Comparison of ENCODE assay signal across 9 cellular contexts in the genomic region with DNA sequence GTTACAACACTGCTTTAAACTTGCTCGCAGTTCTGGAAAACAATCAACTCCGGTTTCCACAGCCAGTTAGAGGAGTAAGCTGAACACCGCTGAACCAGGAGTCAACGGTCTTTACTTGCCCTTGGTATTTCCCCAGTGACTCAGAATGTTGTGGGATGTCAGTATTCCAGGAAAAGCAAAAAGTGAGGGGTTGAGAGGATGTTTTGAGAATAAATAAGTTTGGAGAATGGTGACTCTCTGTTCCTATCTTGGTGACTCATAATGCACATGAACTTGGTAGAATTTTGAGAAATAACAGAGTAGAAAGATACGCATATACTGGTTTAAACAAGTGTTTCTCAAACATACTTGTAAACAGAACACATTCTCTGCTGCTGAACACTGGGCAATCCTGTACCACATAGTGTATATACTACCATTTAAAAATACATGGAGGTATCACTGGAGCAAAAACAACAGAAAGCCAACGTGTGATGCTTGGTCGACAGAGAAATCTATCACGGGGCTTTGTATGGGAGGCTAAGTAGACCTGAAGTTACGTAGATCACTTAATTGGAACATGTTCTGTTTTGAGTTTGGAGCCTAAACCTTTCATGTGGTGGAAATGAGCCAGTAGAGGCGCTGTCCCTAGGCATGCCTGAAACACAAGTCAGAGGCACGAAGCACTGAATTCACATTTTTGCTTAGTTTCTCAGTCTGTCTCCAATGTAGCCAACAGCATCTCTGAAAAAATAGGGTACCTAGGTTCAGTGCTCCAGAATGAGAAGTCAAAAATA.
DNase-seq lines count a peak whose midpoint lies in the region; ATAC-seq and TF ChIP-seq lines count a peak whose summit lies in the region.
"Had no signal": no experiment of that assay in that cellular context is flagged by ENCODE, and none has a peak within 500 bp of the region (broad histone marks: within the 10 kb centered on the region; RNA-seq: fewer than 3 reads in every experiment).

No MANE protein-coding gene starts in this region.

- WGBS in endodermal cell (ENCODE audit: insufficient coverage in 1 of 2, insufficient read length in 1 of 2), 2 experiments: 84 to 88% methylated on average over 10 to 11 of the region's 11 CpGs

- no peaks in the 10 kb centered on the region for H3K4me1 ChIP-seq in endodermal cell (ENCODE audit: control insufficient read depth, insufficient read depth, low read length)

- no peaks in the 10 kb centered on the region for H3K9me3 ChIP-seq in endodermal cell (ENCODE audit: control insufficient read depth, low read length)
- no peaks in the 10 kb centered on the region for H3K9me3 ChIP-seq in T-helper 17 cell (ENCODE audit: control insufficient read depth, low read length, poor library complexity, severe bottlenecking)

- no peak overlapping the region for H3K4me3 Mint-ChIP-seq in endodermal cell
- no peak overlapping the region for H3K4me3 Mint-ChIP-seq in T-helper 17 cell

- H3K36me3 ChIP-seq in endodermal cell (ENCODE audit: control insufficient read depth, insufficient read depth, low read length): no peaks in the 10 kb centered on the region

- DNase-seq in Ammon's horn (ENCODE audit: low spot score) (peak; percentile 12), NCI-H226 (peak; percentile 97), endodermal cell (peak; percentile 72), myocyte (ENCODE audit: low read depth) (peak; percentile 77), T-helper 17 cell (no peak), GM13976 (ENCODE audit: low spot score) (no peak)
- no peak for DNase-seq in stimulated activated naive CD4-positive, alpha-beta T cell treated with Interleukin-2 at 50 U/mL for 16 hours (lab: John Stamatoyannopoulos, UW)
- DNase-seq: MM.1S had no signal

- H3K9me3 Mint-ChIP-seq in endodermal cell: no peaks in the 10 kb centered on the region

- peak; percentile 70 for TF ChIP-seq CTCF in endodermal cell (conservative IDR thresholded peaks at IDR 0.05)
- TF ChIP-seq CTCF in GM13976 (IDR thresholded peaks at IDR 0.05; ENCODE audit: borderline replicate concordance, control extremely low read depth, extremely low read depth, insufficient read depth, missing control alignments): no peak

- no peak overlapping the region for H3K27ac ChIP-seq in endodermal cell (ENCODE audit: low read depth, low read length)

- H3K27me3 Mint-ChIP-seq in endodermal cell (ENCODE audit: insufficient read depth) (no peaks in the 10 kb centered on the region), T-helper 17 cell (peaks cover 19% of the 10 kb centered on the region)

- H3K4me3 ChIP-seq in endodermal cell (ENCODE audit: low read length): no peak overlapping the region

- ATAC-seq in T-helper 17 cell (no peak), GM19395 (IDR thresholded peaks at IDR 0.05; ENCODE audit: unreplicated experiment) (no peak)

- no peaks in the 10 kb centered on the region for H3K27me3 ChIP-seq in endodermal cell (ENCODE audit: control insufficient read depth, insufficient read depth, low read length, poor library complexity, severe bottlenecking)

- H3K4me1 Mint-ChIP-seq in endodermal cell: peaks cover 15% of the 10 kb centered on the region
- no peaks in the 10 kb centered on the region for H3K4me1 Mint-ChIP-seq in T-helper 17 cell

- no peak overlapping the region for H3K9ac ChIP-seq in endodermal cell (ENCODE audit: extremely low read depth, low read length, poor library complexity, severe bottlenecking)

- peaks cover 4% of the 10 kb centered on the region for H3K36me3 Mint-ChIP-seq in endodermal cell (ENCODE audit: low read depth)
- H3K36me3 Mint-ChIP-seq in T-helper 17 cell (ENCODE audit: low read depth): no peaks in the 10 kb centered on the region

- in situ Hi-C loops in GM13976 (cut with MboI; ENCODE audit: low sequenced_read_pairs, unreplicated experiment): no loop called here

- H3K27ac Mint-ChIP-seq in endodermal cell (no peak overlapping the region), T-helper 17 cell (no peak overlapping the region)

Comparison
In these comparisons a context has a peak if more than half of its experiments do, and no peak if none do; other contexts are left out.
1. DNase-seq: peak in Ammon's horn (single experiment), NCI-H226 (single experiment), endodermal cell (single experiment) and myocyte (single experiment); none in T-helper 17 cell (0 of 3), GM13976 (single experiment) and stimulated activated naive CD4-positive, alpha-beta T cell treated with Interleukin-2 at 50 U/mL for 16 hours (single experiment).